2 cellular contexts compared by ENCODE assay signal in genomic region chr3:98540346-98540745, GRCh38.
A peak's percentile ranks its signal among the peaks of the same experiment; 100 is the strongest.
TF ChIP-seq lines count a peak whose summit lies in the region.

No MANE protein-coding gene starts in this region.

TF ChIP-seq in GM12878, 131 proteins besides CTCF, POLR2A, EP300 and RAD21 (continues in another document):
- TF ChIP-seq TARDBP (IDR thresholded peaks at IDR 0.05; ENCODE audit: borderline replicate concordance): no peak
- peak; percentile 86 for TF ChIP-seq ATF2 (IDR thresholded peaks at IDR 0.05; ENCODE audit: low read length)
- no peak for TF ChIP-seq KAT2A (conservative IDR thresholded peaks at IDR 0.05; ENCODE audit: control insufficient read depth, low read depth, low read length)
- peak; percentile 95 for TF ChIP-seq IRF4 (IDR thresholded peaks at IDR 0.05; ENCODE audit: low read depth, low read length)
- no peak for TF ChIP-seq NR2C2 (IDR thresholded peaks at IDR 0.05; ENCODE audit: borderline replicate concordance, control insufficient read depth, insufficient read length, low read depth)
- 0 out of 2 replicates have a peak, but pooled peaks have one; percentile 40 for TF ChIP-seq TAF1 (IDR thresholded peaks at IDR 0.05; ENCODE audit: borderline replicate concordance, low read depth, low read length)
- no peak for TF ChIP-seq ZSCAN29 (IDR thresholded peaks at IDR 0.05)
- no peak for TF ChIP-seq STAT1 (conservative IDR thresholded peaks at IDR 0.05)
- no peak for TF ChIP-seq EGR1 (IDR thresholded peaks at IDR 0.05; ENCODE audit: borderline replicate concordance in 1 of 2, low read depth in 2 of 2, low read length in 2 of 2)
- TF ChIP-seq SMC3 (IDR thresholded peaks at IDR 0.05; ENCODE audit: borderline replicate concordance, low read length): no peak; the same call in 1 of the 2 replicates
- TF ChIP-seq CBX5 (IDR thresholded peaks at IDR 0.05; ENCODE audit: low read depth): peak; percentile 71; the same call in 1 of the 2 replicates
- no peak for TF ChIP-seq CHD4 (IDR thresholded peaks at IDR 0.05)
- peak; percentile 85 for TF ChIP-seq MLLT1 (IDR thresholded peaks at IDR 0.05)
- no peak for TF ChIP-seq SREBF2 (IDR thresholded peaks at IDR 0.05; ENCODE audit: low read length)
- peak; percentile 70; the same call in 1 of the 2 replicates for TF ChIP-seq MEF2A (IDR thresholded peaks at IDR 0.05; ENCODE audit: insufficient read depth, low read depth, low read length)
- TF ChIP-seq ASH2L (IDR thresholded peaks at IDR 0.05; ENCODE audit: borderline replicate concordance, low read depth): no peak
- TF ChIP-seq ETV6 (conservative IDR thresholded peaks at IDR 0.05 in 1 of 2, IDR thresholded peaks at IDR 0.05 in 1 of 2; ENCODE audit: borderline replicate concordance in 1 of 2, low read depth in 1 of 2): peak in 1 of 2 experiments; percentile 75; a peak in 2 of 4 replicates
- TF ChIP-seq PRDM15 (CRISPR knock-in tag; IDR thresholded peaks at IDR 0.05): no peak
- TF ChIP-seq MTA2 (IDR thresholded peaks at IDR 0.05; ENCODE audit: low read depth): peak; percentile 93
- TF ChIP-seq EED (IDR thresholded peaks at IDR 0.05; ENCODE audit: low read depth): peak; percentile 40; the same call in 1 of the 2 replicates
- TF ChIP-seq NR2F1 (conservative IDR thresholded peaks at IDR 0.05): peak; percentile 92
- TF ChIP-seq ZBED1 (IDR thresholded peaks at IDR 0.05; ENCODE audit: borderline replicate concordance): peak; percentile 64; the same call in 1 of the 2 replicates
- TF ChIP-seq ATF3 (IDR thresholded peaks at IDR 0.05; ENCODE audit: borderline replicate concordance, extremely low read depth, low read depth, low read length): no peak
- TF ChIP-seq ZNF207 (IDR thresholded peaks at IDR 0.05; ENCODE audit: borderline replicate concordance): no peak
- TF ChIP-seq ATF7 (IDR thresholded peaks at IDR 0.05; ENCODE audit: low read depth): peak; percentile 68
- no peak for TF ChIP-seq NRF1 (conservative IDR thresholded peaks at IDR 0.05; ENCODE audit: low read depth, low read length)
- peak; percentile 54 for TF ChIP-seq MEF2B (IDR thresholded peaks at IDR 0.05; ENCODE audit: partially characterized antibody, poor library complexity, severe bottlenecking)
- no peak for TF ChIP-seq SMAD1 (IDR thresholded peaks at IDR 0.05; ENCODE audit: low read depth, partially characterized antibody)

TF ChIP-seq in SK-N-SH treated with all-trans-retinoic acid at 6 μM for 48 hours, 23 proteins besides CTCF, POLR2A, EP300 and RAD21:
- TF ChIP-seq ZFP3 (CRISPR knock-in tag; IDR thresholded peaks at IDR 0.05) (no peak), ZFP30 (CRISPR knock-in tag; IDR thresholded peaks at IDR 0.05) (no peak), ZC3H10 (CRISPR knock-in tag; IDR thresholded peaks at IDR 0.05) (no peak), CSRNP3 (CRISPR knock-in tag; IDR thresholded peaks at IDR 0.05) (no peak), CSDC2 (CRISPR knock-in tag; IDR thresholded peaks at IDR 0.05) (no peak), CREB5 (CRISPR knock-in tag; IDR thresholded peaks at IDR 0.05; ENCODE audit: low read depth) (no peak), POU6F1 (CRISPR knock-in tag; IDR thresholded peaks at IDR 0.05; ENCODE audit: borderline replicate concordance, low read depth) (no peak), TSHZ2 (CRISPR knock-in tag; IDR thresholded peaks at IDR 0.05) (no peak), ISL1 (CRISPR knock-in tag; IDR thresholded peaks at IDR 0.05) (no peak), SNAI2 (CRISPR knock-in tag; IDR thresholded peaks at IDR 0.05) (no peak), ZNF565 (CRISPR knock-in tag; conservative IDR thresholded peaks at IDR 0.05; ENCODE audit: low read depth) (no peak), PPARA (CRISPR knock-in tag; IDR thresholded peaks at IDR 0.05; ENCODE audit: borderline replicate concordance) (no peak), TCF4 (CRISPR knock-in tag; IDR thresholded peaks at IDR 0.05; ENCODE audit: borderline replicate concordance) (no peak)
TF ChIP-seq in SK-N-SH treated with all-trans-retinoic acid at 6 μM for 48 hours: peak in this region for 0.
